ENCODE assay signal across 10 cellular contexts in genomic region chr1:179169616-179170467, GRCh38. TPM values are rescaled to one million over a fixed set of nuclear protein-coding genes. Genes with fewer than 3 reads are reported as not detected.
DNase-seq lines count a peak whose midpoint lies in the region; ATAC-seq, FAIRE-seq and TF ChIP-seq lines count a peak whose summit lies in the region.
"Had no signal": no experiment of that assay in that cellular context is flagged by ENCODE, and none has a peak within 500 bp of the region (broad histone marks: within the 10 kb centered on the region; RNA-seq: fewer than 3 reads in every experiment).

No MANE protein-coding gene starts in this region.

- no peaks in the 10 kb centered on the region for H3K27me3 Mint-ChIP-seq in natural killer cell (ENCODE audit: low read depth in 2 of 2)
- H3K27me3 Mint-ChIP-seq in activated CD8-positive, alpha-beta T cell treated with anti-CD3 and anti-CD28 coated beads, Interleukin-2, amount 10 ng/mL, durations not matched to agents 7 days and 5 days (ENCODE audit: low read depth): no peaks in the 10 kb centered on the region

- H3K4me1 ChIP-seq in OCI-LY1 (ENCODE audit: insufficient read depth, low read length, severe bottlenecking) (peaks cover 20% of the 10 kb centered on the region), skeletal muscle satellite cell (ENCODE audit: control insufficient read depth, insufficient read depth, low read length) (peaks cover 36% of the 10 kb centered on the region)

- DNase-seq in H54 (ENCODE audit: insufficient read length, low spot score) (no peak), natural killer cell (no peak)
- DNase-seq in activated CD8-positive, alpha-beta T cell treated with anti-CD3 and anti-CD28 coated beads, Interleukin-2, amount 10 ng/mL, durations not matched to agents 7 days and 5 days: no peak
- DNase-seq in stimulated activated naive CD4-positive, alpha-beta T cell (lab: John Stamatoyannopoulos, UW): no peak
- DNase-seq: cortex of kidney, NCI-H187 treated with DMSO at 0.1 percent for 48 hours had no signal

- H3K9ac ChIP-seq in OCI-LY1 (ENCODE audit: low read length) (no peak overlapping the region), skeletal muscle satellite cell (ENCODE audit: low read depth, low read length) (peak overlapping the region; percentile 66)

- peak overlapping the region; percentile 17 for H3K27ac ChIP-seq in OCI-LY1 (ENCODE audit: low read depth, low read length, poor library complexity, severe bottlenecking)

- intact Hi-C loops in natural killer cell (cut with micrococcal nuclease): no loop called here

- H3K27ac Mint-ChIP-seq in natural killer cell: no peak overlapping the region
- no peak overlapping the region for H3K27ac Mint-ChIP-seq in activated CD8-positive, alpha-beta T cell treated with anti-CD3 and anti-CD28 coated beads, Interleukin-2, amount 10 ng/mL, durations not matched to agents 7 days and 5 days

- H3K4me2 ChIP-seq in OCI-LY1 (ENCODE audit: low read length) (no peak overlapping the region), skeletal muscle satellite cell (ENCODE audit: low read length) (peak overlapping the region; percentile 68)

- no peak for TF ChIP-seq POLR2A in H54 (IDR thresholded peaks at IDR 0.05; ENCODE audit: low read depth, low read length)

- H3K27me3 ChIP-seq in OCI-LY1 (ENCODE audit: insufficient read depth, low read length): no peaks in the 10 kb centered on the region
- no peaks in the 10 kb centered on the region for H3K27me3 ChIP-seq in skeletal muscle satellite cell (ENCODE audit: control insufficient read depth, insufficient read depth, low read length)

- H3K9me3 ChIP-seq in OCI-LY1 (ENCODE audit: low read length): no peaks in the 10 kb centered on the region
- H3K9me3 ChIP-seq in skeletal muscle satellite cell (replicated peaks; ENCODE audit: low read length): no peaks in the 10 kb centered on the region

- H3K36me3 Mint-ChIP-seq in natural killer cell: no peaks in the 10 kb centered on the region
- no peaks in the 10 kb centered on the region for H3K36me3 Mint-ChIP-seq in activated CD8-positive, alpha-beta T cell treated with anti-CD3 and anti-CD28 coated beads, Interleukin-2, amount 10 ng/mL, durations not matched to agents 7 days and 5 days (ENCODE audit: low read depth)

- H3K9me2 ChIP-seq in OCI-LY1 (ENCODE audit: low read depth, low read length): no peaks in the 10 kb centered on the region

- no peaks in the 10 kb centered on the region for H3K9me3 Mint-ChIP-seq in natural killer cell
- H3K9me3 Mint-ChIP-seq in activated CD8-positive, alpha-beta T cell treated with anti-CD3 and anti-CD28 coated beads, Interleukin-2, amount 10 ng/mL, durations not matched to agents 7 days and 5 days (ENCODE audit: insufficient read depth): no peaks in the 10 kb centered on the region

- H3K36me3 ChIP-seq in OCI-LY1 (ENCODE audit: insufficient read depth, low read length): no peaks in the 10 kb centered on the region
- no peaks in the 10 kb centered on the region for H3K36me3 ChIP-seq in skeletal muscle satellite cell (ENCODE audit: insufficient read depth, low read length)

- no peak overlapping the region for H3K4me3 Mint-ChIP-seq in natural killer cell
- H3K4me3 Mint-ChIP-seq in activated CD8-positive, alpha-beta T cell treated with anti-CD3 and anti-CD28 coated beads, Interleukin-2, amount 10 ng/mL, durations not matched to agents 7 days and 5 days: no peak overlapping the region

- CTCF ChIA-PET in activated CD8-positive, alpha-beta T cell treated with anti-CD3 and anti-CD28 coated beads, Interleukin-2, amount 10 ng/mL, durations not matched to agents 7 days and 5 days (lab: Charles Lee): no interaction called here

- H2AFZ ChIP-seq in OCI-LY1 (ENCODE audit: low read length): no peak overlapping the region

- H3K4me1 Mint-ChIP-seq in natural killer cell: peaks cover 0 to 11% of the 10 kb centered on the region in 2 donors
- H3K4me1 Mint-ChIP-seq in activated CD8-positive, alpha-beta T cell treated with anti-CD3 and anti-CD28 coated beads, Interleukin-2, amount 10 ng/mL, durations not matched to agents 7 days and 5 days (ENCODE audit: low read depth): no peaks in the 10 kb centered on the region

- peak; percentile 53 for FAIRE-seq in H54 (lab: Jason Lieb, UNC)

- H3K79me2 ChIP-seq in OCI-LY1 (ENCODE audit: insufficient read depth, low read length): peaks cover 5% of the 10 kb centered on the region; the same call in 1 of the 2 replicates

- no peaks in the 10 kb centered on the region for H4K20me1 ChIP-seq in OCI-LY1 (ENCODE audit: insufficient read depth, low read length)

- no peaks in the 10 kb centered on the region for H3F3A ChIP-seq in OCI-LY1 (ENCODE audit: insufficient read depth, low read length)

- ATAC-seq in esophagus mucosa (peak; percentile 25), natural killer cell (no peak), GM18861 (IDR thresholded peaks at IDR 0.05; ENCODE audit: unreplicated experiment) (no peak)
- no peak for ATAC-seq in activated CD8-positive, alpha-beta T cell treated with anti-CD3 and anti-CD28 coated beads, Interleukin-2, amount 10 ng/mL, durations not matched to agents 7 days and 5 days

- POLR2A ChIA-PET in activated CD8-positive, alpha-beta T cell treated with anti-CD3 and anti-CD28 coated beads, Interleukin-2, amount 10 ng/mL, durations not matched to agents 7 days and 5 days (lab: Charles Lee): interaction anchor here (0.6 kb wide), 1 partner anchor 9 kb away, joined by 3 read pairs; no protein-coding TSS in a partner anchor

- TF ChIP-seq CTCF in OCI-LY1 (IDR thresholded peaks at IDR 0.05; ENCODE audit: low read length): no peak
- TF ChIP-seq CTCF in natural killer cell (IDR thresholded peaks at IDR 0.05): no peak

- H3K4me3 ChIP-seq in OCI-LY1 (ENCODE audit: low read depth, low read length, poor library complexity, severe bottlenecking) (no peak overlapping the region), skeletal muscle satellite cell (ENCODE audit: low read length) (peak overlapping the region; percentile 50)

RNA-seq across cellular contexts. Expression of gene ABL2, which starts 59.6 kb away (rescaled TPM):
- total RNA-seq in esophagus mucosa (6.2 TPM), natural killer cell (10 to 100 TPM; 11.1 to 16.3 (median 12.9) TPM)
- 60.1 and 73.8 TPM in 2 replicates for total RNA-seq in skeletal muscle satellite cell (2012; rRNA removed)
- 1 to 10 TPM; 6.3 to 7.5 TPM for total RNA-seq in activated CD8-positive, alpha-beta T cell treated with anti-CD3 and anti-CD28 coated beads, Interleukin-2, amount 10 ng/mL, durations not matched to agents 7 days and 5 days
